ENCODE assay signal across 20 cellular contexts in the genomic region with DNA sequence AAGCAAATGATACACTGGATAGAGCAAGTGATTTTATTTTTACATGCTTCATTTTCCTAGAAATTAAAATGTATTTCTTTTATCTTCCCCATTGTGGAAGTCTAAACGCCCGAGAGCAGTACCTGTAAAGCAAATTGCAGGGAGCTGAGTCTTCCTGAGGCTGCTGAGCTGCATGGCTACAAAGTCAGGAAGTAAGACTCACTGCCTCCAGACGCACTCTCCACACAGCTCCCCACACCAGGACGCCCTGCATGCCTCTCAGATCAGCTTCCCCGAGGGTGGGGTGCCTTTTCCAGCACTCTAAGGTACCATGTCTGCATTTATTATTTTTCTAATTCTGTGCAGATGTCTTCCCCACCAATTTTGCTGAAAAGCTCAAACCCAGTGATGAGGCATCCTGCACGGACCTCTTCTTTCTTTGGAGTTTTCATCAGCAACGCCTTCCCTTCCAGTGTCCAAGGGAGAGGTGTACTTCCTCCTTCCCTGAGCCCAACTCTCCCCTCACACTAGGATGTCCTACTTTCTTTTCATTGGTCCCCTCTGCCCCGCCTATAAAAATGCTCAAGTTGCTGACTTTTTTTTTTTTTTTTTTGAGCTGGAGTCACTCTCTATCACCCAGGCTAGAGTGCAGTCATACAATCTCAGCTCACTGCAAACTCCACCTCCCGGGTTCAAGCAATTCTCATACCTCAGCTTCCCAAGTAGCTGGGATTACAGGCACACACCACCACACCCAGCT.
A peak's percentile ranks its signal among the peaks of the same experiment; 100 is the strongest.
DNase-seq lines count a peak whose midpoint lies in the region; ATAC-seq, FAIRE-seq and TF ChIP-seq lines count a peak whose summit lies in the region.
"Had no signal": no experiment of that assay in that cellular context is flagged by ENCODE, and none has a peak within 500 bp of the region (broad histone marks: within the 10 kb centered on the region; RNA-seq: fewer than 3 reads in every experiment).

No MANE protein-coding gene starts in this region.

- no peak overlapping the region for H3K4me3 ChIP-seq in OCI-LY3 (ENCODE audit: low read length)
- no peak overlapping the region for H3K4me3 ChIP-seq in endothelial cell of umbilical vein (replicated peaks in 1 of 3; ENCODE audit: insufficient read depth in 1 of 3, low read depth in 1 of 3, low read length in 3 of 3)
- H3K4me3 ChIP-seq: prostate gland, SK-N-MC, upper lobe of right lung had no signal

- H3K27me3 ChIP-seq in OCI-LY3 (ENCODE audit: low read depth, low read length) (no peaks in the 10 kb centered on the region), endothelial cell of umbilical vein (ENCODE audit: control insufficient read depth in 2 of 2, insufficient read depth in 2 of 2, low read length in 2 of 2) (no peaks in the 10 kb centered on the region)
- H3K27me3 ChIP-seq: upper lobe of right lung had no signal

- no peak overlapping the region for H3K4me2 ChIP-seq in OCI-LY3 (ENCODE audit: low read length)
- no peak overlapping the region for H3K4me2 ChIP-seq in endothelial cell of umbilical vein (ENCODE audit: insufficient read depth, low read length)

- peak overlapping the region; percentile 10 to 89 for H3K27ac Mint-ChIP-seq in activated naive CD4-positive, alpha-beta T cell treated with anti-CD3 and anti-CD28 coated beads, Interleukin-2, amount 50 U/mL, for 72 hours
- H3K27ac Mint-ChIP-seq in type B pancreatic cell, result peak overlapping the region; percentile 92
- no peak overlapping the region for H3K27ac Mint-ChIP-seq in activated CD8-positive, alpha-beta T cell treated with anti-CD3 and anti-CD28 coated beads, Interleukin-2, amount 10 ng/mL, durations not matched to agents 7 days and 5 days
- H3K27ac Mint-ChIP-seq: activated naive CD8-positive, alpha-beta T cell treated with anti-CD3 and anti-CD28 coated beads for 36 hours; CD4-positive, CD25-positive, alpha-beta regulatory T cell; natural killer cell treated with Interleukin-12 subunit alpha and Interleukin-12 subunit beta and Interleukin-15 and Interleukin-18, amount 100 ng/mL, for 72 hours had no signal

- H3K4me1 Mint-ChIP-seq in type B pancreatic cell (ENCODE audit: unreplicated experiment), result no peaks in the 10 kb centered on the region
- H3K4me1 Mint-ChIP-seq in activated CD8-positive, alpha-beta T cell treated with anti-CD3 and anti-CD28 coated beads, Interleukin-2, amount 10 ng/mL, durations not matched to agents 7 days and 5 days (ENCODE audit: low read depth), result peaks cover 8% of the 10 kb centered on the region
- H3K4me1 Mint-ChIP-seq: activated naive CD8-positive, alpha-beta T cell treated with anti-CD3 and anti-CD28 coated beads for 36 hours had no signal

- TF ChIP-seq POLR2A in endothelial cell of umbilical vein (IDR thresholded peaks at IDR 0.05; ENCODE audit: low read depth, low read length), result no peak

- H3K9ac ChIP-seq in OCI-LY3 (ENCODE audit: low read length) (no peak overlapping the region), endothelial cell of umbilical vein (replicated peaks; ENCODE audit: extremely low read depth, insufficient read depth, low read length) (no peak overlapping the region)

- H3K27ac ChIP-seq in OCI-LY3 (ENCODE audit: low read length), result peak overlapping the region; percentile 51; the same call in 1 of the 2 replicates
- H3K27ac ChIP-seq in endothelial cell of umbilical vein (ENCODE audit: insufficient read depth, low read depth, low read length), result no peak overlapping the region
- H3K27ac ChIP-seq: prostate gland, SK-N-MC, upper lobe of right lung had no signal

- peak; percentile 49 for FAIRE-seq in endothelial cell of umbilical vein (lab: Jason Lieb, UNC)
- FAIRE-seq: TTC549 had no signal

- DNase-seq in activated naive CD4-positive, alpha-beta T cell treated with anti-CD3 and anti-CD28 coated beads, Interleukin-2, amount 50 U/mL, for 72 hours (ENCODE audit: low spot score in 2 of 2), result no peak
- no peak for DNase-seq in activated naive CD4-positive, alpha-beta T cell treated with Interleukin-2 at 50 U/mL for 16 hours
- peak; percentile 25 for DNase-seq in endothelial cell of umbilical vein (ENCODE audit: low read depth, low spot score)
- DNase-seq in type B pancreatic cell (ENCODE audit: extremely low spot score, unreplicated experiment), result no peak
- no peak for DNase-seq in activated CD8-positive, alpha-beta T cell treated with anti-CD3 and anti-CD28 coated beads, Interleukin-2, amount 10 ng/mL, durations not matched to agents 7 days and 5 days
- DNase-seq: activated CD4-positive, alpha-beta T cell treated with anti-CD3 and anti-CD28 coated beads, Interleukin-2, amount 50 U/mL, for 1 hour; activated naive CD8-positive, alpha-beta T cell treated with anti-CD3 and anti-CD28 coated beads for 36 hours; CD4-positive, CD25-positive, alpha-beta regulatory T cell; NCI-H1092 treated with DMSO at 0.1 percent for 48 hours; NCI-H2081 treated with DMSO at 0.1 percent for 48 hours; stimulated activated naive CD4-positive, alpha-beta T cell; upper lobe of right lung had no signal

- no peak overlapping the region for H2AFZ ChIP-seq in OCI-LY3 (ENCODE audit: low read depth, low read length)
- H2AFZ ChIP-seq in endothelial cell of umbilical vein (ENCODE audit: low read depth, low read length), result peak overlapping the region; percentile 27

- H3K9me1 ChIP-seq in endothelial cell of umbilical vein (replicated peaks; ENCODE audit: control insufficient read depth, extremely low read depth, insufficient read depth, low read length), result no peaks in the 10 kb centered on the region

- no peaks in the 10 kb centered on the region for H4K20me1 ChIP-seq in OCI-LY3 (ENCODE audit: insufficient read depth, low read length)
- no peaks in the 10 kb centered on the region for H4K20me1 ChIP-seq in endothelial cell of umbilical vein (replicated peaks; ENCODE audit: control insufficient read depth, extremely low read depth, insufficient read depth, low read length)

- POLR2A ChIA-PET in endothelial cell of umbilical vein (lab: Charles Lee), result interaction anchor here (0.5 to 0.6 kb wide), 2 partner anchors 300 to 394 kb away, joined by 3 read pairs; no protein-coding TSS in a partner anchor
- POLR2A ChIA-PET in activated CD8-positive, alpha-beta T cell treated with anti-CD3 and anti-CD28 coated beads, Interleukin-2, amount 10 ng/mL, durations not matched to agents 7 days and 5 days (lab: Charles Lee), result no interaction called here

- H3K79me2 ChIP-seq in OCI-LY3 (ENCODE audit: low read length), result no peaks in the 10 kb centered on the region
- no peaks in the 10 kb centered on the region for H3K79me2 ChIP-seq in endothelial cell of umbilical vein (ENCODE audit: control insufficient read depth, insufficient read depth, low read length)

- peaks cover 15% of the 10 kb centered on the region for H3K4me1 ChIP-seq in OCI-LY3 (ENCODE audit: low read length)
- H3K4me1 ChIP-seq in endothelial cell of umbilical vein (ENCODE audit: control insufficient read depth, extremely low read depth, insufficient read depth, low read length), result peaks cover 3% of the 10 kb centered on the region
- H3K4me1 ChIP-seq: prostate gland, upper lobe of right lung had no signal

- no TSS peak for BruUV-seq in endothelial cell of umbilical vein (replicated peaks; lab: Mats Ljungman, UMichigan)

- no peaks in the 10 kb centered on the region for H3K9me3 ChIP-seq in OCI-LY3 (ENCODE audit: insufficient read depth, low read length)
- no peaks in the 10 kb centered on the region for H3K9me3 ChIP-seq in endothelial cell of umbilical vein (replicated peaks; ENCODE audit: control insufficient read depth, insufficient read depth, low read length)
- H3K9me3 ChIP-seq: prostate gland had no signal

- H3K36me3 ChIP-seq in OCI-LY3 (replicated peaks; ENCODE audit: low read depth, low read length) (peaks cover 29% of the 10 kb centered on the region), endothelial cell of umbilical vein (ENCODE audit: control insufficient read depth in 2 of 2, extremely low read depth in 1 of 2, insufficient read depth in 2 of 2, low read length in 2 of 2) (no peaks in the 10 kb centered on the region)
- H3K36me3 ChIP-seq: prostate gland, upper lobe of right lung had no signal

- ATAC-seq in activated naive CD4-positive, alpha-beta T cell treated with anti-CD3 and anti-CD28 coated beads, Interleukin-2, amount 50 U/mL, for 72 hours, result no peak
- ATAC-seq in HG03175 (IDR thresholded peaks at IDR 0.05; ENCODE audit: unreplicated experiment), result no peak
- no peak for ATAC-seq in GM21447 (IDR thresholded peaks at IDR 0.05; ENCODE audit: unreplicated experiment)
- ATAC-seq in activated CD8-positive, alpha-beta T cell treated with anti-CD3 and anti-CD28 coated beads, Interleukin-2, amount 10 ng/mL, durations not matched to agents 7 days and 5 days, result no peak
- ATAC-seq: natural killer cell treated with Interleukin-12 subunit alpha and Interleukin-12 subunit beta and Interleukin-15 and Interleukin-18, amount 100 ng/mL, for 72 hours; Panc1; upper lobe of right lung had no signal

- H3K36me3 Mint-ChIP-seq in activated naive CD4-positive, alpha-beta T cell treated with anti-CD3 and anti-CD28 coated beads, Interleukin-2, amount 50 U/mL, for 72 hours, result peaks cover 63 to 69% of the 10 kb centered on the region in 2 donors
- H3K36me3 Mint-ChIP-seq in type B pancreatic cell, result peaks cover 38% of the 10 kb centered on the region
- H3K36me3 Mint-ChIP-seq in activated CD8-positive, alpha-beta T cell treated with anti-CD3 and anti-CD28 coated beads, Interleukin-2, amount 10 ng/mL, durations not matched to agents 7 days and 5 days (ENCODE audit: low read depth), result peaks cover 57% of the 10 kb centered on the region

- CTCF ChIA-PET in endothelial cell of umbilical vein (lab: Charles Lee), result interaction anchor here (0.9 to 1.1 kb wide), 4 partner anchors 9 to 82 kb away, joined by 3 to 4 read pairs (median 3); no protein-coding TSS in a partner anchor
- CTCF ChIA-PET in activated CD8-positive, alpha-beta T cell treated with anti-CD3 and anti-CD28 coated beads, Interleukin-2, amount 10 ng/mL, durations not matched to agents 7 days and 5 days (lab: Charles Lee), result interaction anchor here (0.7 kb wide), 1 partner anchor 885 kb away, joined by 3 read pairs; no protein-coding TSS in a partner anchor

- no peak for TF ChIP-seq CTCF in OCI-LY3 (IDR thresholded peaks at IDR 0.05; ENCODE audit: low read depth, low read length)
- TF ChIP-seq CTCF in endothelial cell of umbilical vein (IDR thresholded peaks at IDR 0.05; ENCODE audit: extremely low read depth in 1 of 2, insufficient read depth in 1 of 2, low read depth in 1 of 2, low read length in 2 of 2), result no peak
- no peak for TF ChIP-seq CTCF in type B pancreatic cell (conservative IDR thresholded peaks at IDR 0.05)

- H3K27me3 Mint-ChIP-seq in type B pancreatic cell, result no peaks in the 10 kb centered on the region
- H3K27me3 Mint-ChIP-seq in activated CD8-positive, alpha-beta T cell treated with anti-CD3 and anti-CD28 coated beads, Interleukin-2, amount 10 ng/mL, durations not matched to agents 7 days and 5 days (ENCODE audit: low read depth), result no peaks in the 10 kb centered on the region
- H3K27me3 Mint-ChIP-seq: activated naive CD8-positive, alpha-beta T cell treated with anti-CD3 and anti-CD28 coated beads for 36 hours; CD4-positive, CD25-positive, alpha-beta regulatory T cell; natural killer cell treated with Interleukin-12 subunit alpha and Interleukin-12 subunit beta and Interleukin-15 and Interleukin-18, amount 100 ng/mL, for 72 hours had no signal

- peak overlapping the region; percentile 13 for H3K4me3 Mint-ChIP-seq in type B pancreatic cell
- no peak overlapping the region for H3K4me3 Mint-ChIP-seq in activated CD8-positive, alpha-beta T cell treated with anti-CD3 and anti-CD28 coated beads, Interleukin-2, amount 10 ng/mL, durations not matched to agents 7 days and 5 days
- H3K4me3 Mint-ChIP-seq: activated naive CD8-positive, alpha-beta T cell treated with anti-CD3 and anti-CD28 coated beads for 36 hours; natural killer cell treated with Interleukin-12 subunit alpha and Interleukin-12 subunit beta and Interleukin-15 and Interleukin-18, amount 100 ng/mL, for 72 hours had no signal

- intact Hi-C loops in endothelial cell of umbilical vein (cut with micrococcal nuclease), result no loop called here

- peaks cover 0 to 29% of the 10 kb centered on the region in 2 donors for H3K9me3 Mint-ChIP-seq in activated naive CD4-positive, alpha-beta T cell treated with anti-CD3 and anti-CD28 coated beads, Interleukin-2, amount 50 U/mL, for 72 hours
- H3K9me3 Mint-ChIP-seq in type B pancreatic cell, result peaks cover 4% of the 10 kb centered on the region
- peaks cover 16% of the 10 kb centered on the region for H3K9me3 Mint-ChIP-seq in activated CD8-positive, alpha-beta T cell treated with anti-CD3 and anti-CD28 coated beads, Interleukin-2, amount 10 ng/mL, durations not matched to agents 7 days and 5 days (ENCODE audit: insufficient read depth)
- H3K9me3 Mint-ChIP-seq: natural killer cell treated with Interleukin-12 subunit alpha and Interleukin-12 subunit beta and Interleukin-15 and Interleukin-18, amount 100 ng/mL, for 72 hours had no signal

- dilution Hi-C loops in endothelial cell of umbilical vein (cut with MboI; ENCODE audit: extremely low pct_ligation_motif_present, low sequenced_read_pairs), result no loop called here
